18 cellular contexts compared by ENCODE assay signal in genomic region chr11:33622231-33622630, GRCh38.
DNase-seq lines count a peak whose midpoint lies in the region; ATAC-seq and TF ChIP-seq lines count a peak whose summit lies in the region.
"Had no signal": no experiment of that assay in that cellular context is flagged by ENCODE, and none has a peak within 500 bp of the region (broad histone marks: within the 10 kb centered on the region; RNA-seq: fewer than 3 reads in every experiment).

No MANE protein-coding gene starts in this region.

- peak overlapping the region; percentile 65; the same call in 1 of the 2 replicates for H3K23ac ChIP-seq in IMR-90 (ENCODE audit: low read depth, low read length)
- peak overlapping the region; percentile 42 for H3K23ac ChIP-seq in trophoblast cell (ENCODE audit: low read length)

- peak overlapping the region; percentile 14; the same call in 1 of the 3 replicates for H2BK15ac ChIP-seq in IMR-90 (ENCODE audit: low read depth, low read length)

- peaks cover 5% of the 10 kb centered on the region for H3K9me1 ChIP-seq in IMR-90 (ENCODE audit: insufficient read depth, low read length)

- CTCF ChIA-PET in IMR-90 (lab: Yijun Ruan, JAX) = no interaction called here

- H2BK5ac ChIP-seq in IMR-90 (ENCODE audit: low read depth, low read length, poor library complexity, severe bottlenecking) = no peak overlapping the region
- no peak overlapping the region for H2BK5ac ChIP-seq in trophoblast cell (ENCODE audit: low read depth, low read length, poor library complexity)

- H3K4me2 ChIP-seq in IMR-90 (ENCODE audit: low read depth, low read length) (no peak overlapping the region), trophoblast cell (ENCODE audit: low read length) (no peak overlapping the region)

- H3K18ac ChIP-seq in IMR-90 (ENCODE audit: low read depth, low read length) = no peak overlapping the region
- H3K18ac ChIP-seq in trophoblast cell (ENCODE audit: low read length) = no peak overlapping the region

- WGBS in IMR-90 (ENCODE audit: extremely low coverage in 2 of 2, insufficient read length in 1 of 2), 2 experiments = 34% methylated on average over 2 of the region's 7 CpGs; no CpG with 5 or more reads in 1 of the 2 experiments
- no CpG with 5 or more reads among the region's 7 CpGs for WGBS in trophoblast cell (ENCODE audit: extremely low coverage, insufficient coverage, insufficient read length)

- H3K27me3 ChIP-seq in IMR-90 (ENCODE audit: control insufficient read depth, insufficient read depth, low read length) (no peaks in the 10 kb centered on the region), trophoblast cell (ENCODE audit: insufficient read depth, low read length) (no peaks in the 10 kb centered on the region)
- H3K27me3 ChIP-seq: Peyer's patch, suprapubic skin had no signal

- in situ Hi-C loops in IMR-90 (cut with MboI; ENCODE audit: low sequenced_read_pairs) = no loop called here

- peak; percentile 93 for DNase-seq in EH (ENCODE audit: low read depth)
- DNase-seq in IMR-90 = peak; percentile 63
- DNase-seq in fibroblast of gingiva (ENCODE audit: low read depth) = peak; percentile 26
- no peak for DNase-seq in trophoblast cell
- DNase-seq in glomerular visceral epithelial cell (ENCODE audit: extremely low spot score) = no peak
- no peak for DNase-seq in NCI-H2081 (lab: John Stamatoyannopoulos, UW)
- no peak for DNase-seq in GF-D8 (lab: John Stamatoyannopoulos, UW)
- DNase-seq: activated CD4-positive, alpha-beta T cell treated with anti-CD3 and anti-CD28 coated beads, Interleukin-2, amount 50 U/mL, for 1 hour; activated naive CD4-positive, alpha-beta T cell treated with Interleukin-2 at 50 U/mL for 16 hours; H9; NCI-H2227 treated with DMSO at 0.1 percent for 48 hours; nucleus accumbens; Peyer's patch; stimulated activated CD4-positive, alpha-beta T cell treated with anti-CD3 and anti-CD28 coated beads, Interleukin-4, amount 100 ng/mL, for 4 hours; stimulated activated CD8-positive, alpha-beta memory T cell treated with anti-CD3 and anti-CD28 coated beads, Interleukin-4, amount 100 ng/mL, for 48 hours had no signal

- no peaks in the 10 kb centered on the region for H4K20me1 ChIP-seq in IMR-90 (ENCODE audit: insufficient read depth, low read length)

- H3K79me1 ChIP-seq in IMR-90 (ENCODE audit: low read depth in 1 of 2, low read length in 2 of 2) = no peaks in the 10 kb centered on the region; a peak in 1 of 4 replicates
- peaks cover 1% of the 10 kb centered on the region for H3K79me1 ChIP-seq in trophoblast cell (ENCODE audit: low read length)

- TF ChIP-seq POLR2A in IMR-90 (IDR thresholded peaks at IDR 0.05; ENCODE audit: low read depth, low read length) = no peak

- dilution Hi-C loops in IMR-90 (cut with HindIII; ENCODE audit: low sequenced_read_pairs, unreplicated experiment) = no loop called here

- BruUV-seq in IMR-90 (replicated peaks; lab: Mats Ljungman, UMichigan) = no TSS peak

- ATAC-seq in IMR-90 (ENCODE audit: low read depth) = peak; percentile 59
- no peak for ATAC-seq in activated CD4-positive, CD25-positive, alpha-beta regulatory T cell treated with anti-CD3 and anti-CD28 coated beads, Interleukin-2, amount 50 U/mL, for 24 hours

- H3K4me3 ChIP-seq in IMR-90 (ENCODE audit: insufficient read depth, low read depth, low read length) (no peak overlapping the region), trophoblast cell (ENCODE audit: low read depth, low read length) (no peak overlapping the region)
- H3K4me3 ChIP-seq: Peyer's patch, skin epidermis, suprapubic skin had no signal

- no peaks in the 10 kb centered on the region for H3K79me2 ChIP-seq in trophoblast cell (ENCODE audit: control insufficient read depth, insufficient read depth, low read length, poor library complexity)

- H2BK20ac ChIP-seq in IMR-90 (ENCODE audit: low read depth, low read length) = no peak overlapping the region

- H3K14ac ChIP-seq in IMR-90 (replicated peaks; ENCODE audit: low read depth, low read length) (peak overlapping the region; percentile 51), trophoblast cell (ENCODE audit: low read length) (no peak overlapping the region)

- H3K9ac ChIP-seq in IMR-90 (ENCODE audit: low read depth, low read length) (no peak overlapping the region), trophoblast cell (ENCODE audit: low read length) (no peak overlapping the region)

- POLR2A ChIA-PET in IMR-90 (lab: Charles Lee; ENCODE audit: unreplicated experiment) = no interaction called here

- H2AFZ ChIP-seq in IMR-90 (replicated peaks; ENCODE audit: low read length, poor library complexity) = peak overlapping the region; percentile 48
- no peak overlapping the region for H2AFZ ChIP-seq in trophoblast cell (ENCODE audit: insufficient read depth, low read length, poor library complexity)

- H3K4me1 ChIP-seq in IMR-90 (ENCODE audit: control insufficient read depth, insufficient read depth, low read length) = peaks cover 6% of the 10 kb centered on the region
- H3K4me1 ChIP-seq in trophoblast cell (ENCODE audit: control insufficient read depth in 1 of 2, insufficient read depth in 2 of 2, low read length in 2 of 2) = no peaks in the 10 kb centered on the region
- H3K4me1 ChIP-seq: Peyer's patch, suprapubic skin had no signal

- H3K27ac ChIP-seq in IMR-90 (ENCODE audit: insufficient read depth, low read length) (no peak overlapping the region), trophoblast cell (ENCODE audit: low read depth, low read length) (no peak overlapping the region)
- H3K27ac ChIP-seq: Peyer's patch, suprapubic skin had no signal

- no peak overlapping the region for H4K91ac ChIP-seq in IMR-90 (ENCODE audit: insufficient read depth, low read depth, low read length)
- H4K91ac ChIP-seq in trophoblast cell (ENCODE audit: low read depth, low read length) = no peak overlapping the region

- H3K4ac ChIP-seq in IMR-90 (ENCODE audit: low read depth, low read length) (peak overlapping the region; percentile 78; the same call in 1 of the 2 replicates), trophoblast cell (ENCODE audit: low read depth, low read length) (no peak overlapping the region)

- no peak for TF ChIP-seq CTCF in IMR-90 (conservative IDR thresholded peaks at IDR 0.05; ENCODE audit: low read depth, low read length)

- H2BK12ac ChIP-seq in trophoblast cell (ENCODE audit: low read length) = peak overlapping the region; percentile 52

- H3K9me3 ChIP-seq in IMR-90 (ENCODE audit: control insufficient read depth, insufficient read depth, low read length) = no peaks in the 10 kb centered on the region
- H3K9me3 ChIP-seq in trophoblast cell (ENCODE audit: insufficient read depth, low read depth, low read length) = no peaks in the 10 kb centered on the region
- H3K9me3 ChIP-seq: Peyer's patch, suprapubic skin had no signal

- no peak overlapping the region for H3K56ac ChIP-seq in IMR-90 (ENCODE audit: extremely low read depth, insufficient read depth, low read length)

- H2AK5ac ChIP-seq in IMR-90 (ENCODE audit: low read depth, low read length) = 0 out of 2 replicates have a peak overlapping the region, but pooled peaks have one; percentile 11
- H2AK5ac ChIP-seq in trophoblast cell (ENCODE audit: low read length) = no peak overlapping the region

- intact Hi-C loops in IMR-90 (cut with micrococcal nuclease) = no loop called here

- H3K36me3 ChIP-seq in IMR-90 (ENCODE audit: control insufficient read depth, insufficient read depth, low read length) (no peaks in the 10 kb centered on the region), trophoblast cell (ENCODE audit: control insufficient read depth in 1 of 2, insufficient read depth in 2 of 2, low read length in 2 of 2) (no peaks in the 10 kb centered on the region)
- H3K36me3 ChIP-seq: Peyer's patch, suprapubic skin had no signal

- H4K12ac ChIP-seq in trophoblast cell (ENCODE audit: low read depth, low read length) = no peak overlapping the region

- H4K5ac ChIP-seq in IMR-90 (ENCODE audit: low read depth, low read length) = no peak overlapping the region

- H2AK9ac ChIP-seq in IMR-90 (replicated peaks; ENCODE audit: low read depth, low read length, poor library complexity) = no peak overlapping the region

- H4K8ac ChIP-seq in IMR-90 (ENCODE audit: low read depth in 2 of 2, low read length in 2 of 2) (peak overlapping the region in 1 of 2 experiments; percentile 38; a peak in 1 of 4 replicates), trophoblast cell (ENCODE audit: low read depth, low read length) (no peak overlapping the region)

- H2BK120ac ChIP-seq in IMR-90 (ENCODE audit: low read depth, low read length) (peak overlapping the region; percentile 1; the same call in 1 of the 2 replicates), trophoblast cell (ENCODE audit: insufficient read depth, low read length, poor library complexity) (no peak overlapping the region)

- no peak for TF ChIP-seq RAD21 in IMR-90 (IDR thresholded peaks at IDR 0.05; ENCODE audit: low read length)

TF ChIP-seq in IMR-90, 13 proteins besides CTCF, POLR2A, EP300 and RAD21 (continues in another document):
- TF ChIP-seq CEBPB (IDR thresholded peaks at IDR 0.05; ENCODE audit: low read depth, low read length) = no peak
- no peak for TF ChIP-seq CHD1 (IDR thresholded peaks at IDR 0.05; ENCODE audit: low read depth, low read length)
- no peak for TF ChIP-seq NFE2L2 (IDR thresholded peaks at IDR 0.05; ENCODE audit: low read depth, low read length)
- TF ChIP-seq FOS (IDR thresholded peaks at IDR 0.05; ENCODE audit: low read depth, low read length) = no peak
- no peak for TF ChIP-seq MXI1 (IDR thresholded peaks at IDR 0.05; ENCODE audit: borderline replicate concordance, low read depth, low read length)
- no peak for TF ChIP-seq SMC3 (IDR thresholded peaks at IDR 0.05; ENCODE audit: low read depth, low read length)
- TF ChIP-seq MAZ (IDR thresholded peaks at IDR 0.05; ENCODE audit: borderline replicate concordance, low read depth, low read length) = no peak
- TF ChIP-seq USF2 (IDR thresholded peaks at IDR 0.05; ENCODE audit: low read depth, low read length) = no peak
- TF ChIP-seq MAFK (IDR thresholded peaks at IDR 0.05; ENCODE audit: low read depth, low read length) = no peak
- no peak for TF ChIP-seq RFX5 (IDR thresholded peaks at IDR 0.05; ENCODE audit: low read depth, low read length)

Comparison
In these comparisons a context has a peak if more than half of its experiments do, and no peak if none do; other contexts are left out.
1. DNase-seq: peak in EH (single experiment), IMR-90 (single experiment) and fibroblast of gingiva (single experiment); none in trophoblast cell (0 of 2), glomerular visceral epithelial cell (single experiment), NCI-H2081 (0 of 2) and GF-D8 (single experiment).